22 cellular contexts compared by ENCODE assay signal in the genomic region with DNA sequence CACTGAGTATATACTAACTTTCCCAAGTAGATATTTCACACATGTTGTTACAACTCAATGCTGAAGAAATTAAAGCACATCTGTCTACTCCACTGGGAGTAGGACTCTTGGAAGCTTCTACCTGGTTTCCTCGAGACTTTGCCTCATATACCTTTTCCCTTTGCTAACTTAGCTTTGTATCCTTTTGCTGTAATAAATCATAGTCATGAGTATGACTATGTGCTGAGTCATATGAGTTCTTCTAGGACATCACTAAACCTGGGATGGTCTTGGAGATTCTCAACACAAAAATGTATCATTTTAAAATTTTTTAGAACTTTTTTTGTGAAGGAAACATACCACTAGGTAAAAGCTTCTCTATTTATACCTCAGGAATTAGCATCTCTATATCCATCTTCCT. TPM values are rescaled to one million over a fixed set of nuclear protein-coding genes. Genes with fewer than 3 reads are reported as not detected.
DNase-seq lines count a peak whose midpoint lies in the region; ATAC-seq, FAIRE-seq and TF ChIP-seq lines count a peak whose summit lies in the region.
"Had no signal": no experiment of that assay in that cellular context is flagged by ENCODE, and none has a peak within 500 bp of the region (broad histone marks: within the 10 kb centered on the region; RNA-seq: fewer than 3 reads in every experiment).

No MANE protein-coding gene starts in this region.

- ATAC-seq in T-helper 17 cell, result no peak
- ATAC-seq in GM18498 (IDR thresholded peaks at IDR 0.05; ENCODE audit: unreplicated experiment), result no peak
- no peak for ATAC-seq in naive thymus-derived CD4-positive, alpha-beta T cell
- ATAC-seq: gastroesophageal sphincter had no signal

- peaks cover 0 to 2% (median 0%) of the 10 kb centered on the region in 11 donors for H3K9me3 Mint-ChIP-seq in naive thymus-derived CD4-positive, alpha-beta T cell
- H3K9me3 Mint-ChIP-seq: activated CD4-positive, alpha-beta memory T cell treated with anti-CD3 and anti-CD28 coated beads for 36 hours had no signal

- TF ChIP-seq CTCF in fibroblast of the aortic adventitia (IDR thresholded peaks at IDR 0.05; ENCODE audit: insufficient read depth, low read length) (no peak), GM13977 (IDR thresholded peaks at IDR 0.05; ENCODE audit: extremely low read depth, insufficient read depth, missing control alignments) (no peak)

- DNase-seq in HTR-8/SVneo (ENCODE audit: insufficient read length, low spot score) (no peak), T-helper 17 cell (no peak), fibroblast of the aortic adventitia (ENCODE audit: low read depth) (peak; percentile 2), posterior vena cava (ENCODE audit: low spot score) (no peak), GM13977 (ENCODE audit: low spot score) (no peak)
- no peak for DNase-seq in naive thymus-derived CD4-positive, alpha-beta T cell
- DNase-seq: activated CD4-positive, alpha-beta memory T cell treated with anti-CD3 and anti-CD28 coated beads for 36 hours; activated gamma-delta T cell; activated T-cell treated with anti-CD3 and anti-CD28 coated beads for 4 hours; dermis blood vessel endothelial cell; Karpas-422; NCI-H1092 treated with DMSO at 0.1 percent for 48 hours; NCI-H2081 treated with DMSO at 0.1 percent for 48 hours; NCI-H526; occipital lobe; SIG-M5; T-helper 2 cell had no signal

- no peaks in the 10 kb centered on the region for H3K79me2 ChIP-seq in ACC112 (ENCODE audit: control insufficient read depth, insufficient read depth, low read length, unreplicated experiment)

- H3K4me3 ChIP-seq in ACC112 (ENCODE audit: low read depth, low read length), result no peak overlapping the region; the same call in 1 of the 2 replicates
- no peak overlapping the region for H3K4me3 ChIP-seq in fibroblast of the aortic adventitia (ENCODE audit: low read depth, low read length)
- H3K4me3 ChIP-seq in naive thymus-derived CD4-positive, alpha-beta T cell (ENCODE audit: low read length), result no peak overlapping the region
- H3K4me3 ChIP-seq: BLaER1 treated with 17β-estradiol and CSF1 and Interleukin-3, amounts not matched to agents 10 nM and 100 nM; cardiac muscle cell; gastroesophageal sphincter had no signal

- peaks cover 7% of the 10 kb centered on the region; the same call in 1 of the 2 replicates for H3K36me3 ChIP-seq in ACC112 (ENCODE audit: insufficient read depth, low read length)
- H3K36me3 ChIP-seq in naive thymus-derived CD4-positive, alpha-beta T cell (ENCODE audit: control insufficient read depth in 2 of 3, insufficient read depth in 3 of 3, low read length in 3 of 3), result peaks cover 0 to 23% (median 0%) of the 10 kb centered on the region in 3 experiments
- H3K36me3 ChIP-seq: cardiac muscle cell had no signal

- in situ Hi-C loops in GM13977 (cut with MboI; ENCODE audit: low pct_unique_long_range_greater_than_20kb, low sequenced_read_pairs, unreplicated experiment), result no loop called here

- peak overlapping the region; percentile 6 for H3K27ac Mint-ChIP-seq in T-helper 17 cell
- no peak overlapping the region for H3K27ac Mint-ChIP-seq in naive thymus-derived CD4-positive, alpha-beta T cell
- H3K27ac Mint-ChIP-seq: activated CD4-positive, alpha-beta memory T cell treated with anti-CD3 and anti-CD28 coated beads for 36 hours had no signal

- intact Hi-C loops in posterior vena cava (cut with DNase I), result no loop called here
- intact Hi-C loops in naive thymus-derived CD4-positive, alpha-beta T cell (cut with micrococcal nuclease), result no loop called here

- no peaks in the 10 kb centered on the region for H3K27me3 ChIP-seq in ACC112 (ENCODE audit: insufficient read depth, low read length)
- H3K27me3 ChIP-seq in naive thymus-derived CD4-positive, alpha-beta T cell (ENCODE audit: control insufficient read depth in 2 of 2, insufficient read depth in 2 of 2, low read length in 2 of 2), result no peaks in the 10 kb centered on the region
- H3K27me3 ChIP-seq: BLaER1 treated with 17β-estradiol and CSF1 and Interleukin-3, amounts not matched to agents 10 nM and 100 nM; cardiac muscle cell; gastroesophageal sphincter had no signal

- no peak overlapping the region for H3K4me3 Mint-ChIP-seq in T-helper 17 cell
- H3K4me3 Mint-ChIP-seq in naive thymus-derived CD4-positive, alpha-beta T cell, result no peak overlapping the region
- H3K4me3 Mint-ChIP-seq: activated CD4-positive, alpha-beta memory T cell treated with anti-CD3 and anti-CD28 coated beads for 36 hours had no signal

- H3K27me3 Mint-ChIP-seq in T-helper 17 cell, result no peaks in the 10 kb centered on the region
- no peaks in the 10 kb centered on the region for H3K27me3 Mint-ChIP-seq in naive thymus-derived CD4-positive, alpha-beta T cell
- H3K27me3 Mint-ChIP-seq: activated CD4-positive, alpha-beta memory T cell treated with anti-CD3 and anti-CD28 coated beads for 36 hours had no signal

- peaks cover 21% of the 10 kb centered on the region for H3K4me1 ChIP-seq in ACC112 (ENCODE audit: control insufficient read depth, insufficient read depth, low read length, unreplicated experiment)
- H3K4me1 ChIP-seq in naive thymus-derived CD4-positive, alpha-beta T cell (ENCODE audit: control insufficient read depth in 2 of 2, insufficient read depth in 2 of 2, low read length in 2 of 2), result no peaks in the 10 kb centered on the region
- H3K4me1 ChIP-seq: gastroesophageal sphincter had no signal

- H2AFZ ChIP-seq in ACC112 (ENCODE audit: low read length, unreplicated experiment), result no peak overlapping the region

- POLR2A ChIA-PET in naive thymus-derived CD4-positive, alpha-beta T cell (lab: Charles Lee), result no interaction called here

- FAIRE-seq in HTR-8/SVneo (lab: Jason Lieb, UNC), result peak; percentile 26

- H3K36me3 Mint-ChIP-seq in T-helper 17 cell (ENCODE audit: low read depth), result peaks cover 12% of the 10 kb centered on the region
- peaks cover 10 to 62% (median 33%) of the 10 kb centered on the region in 5 donors for H3K36me3 Mint-ChIP-seq in naive thymus-derived CD4-positive, alpha-beta T cell

- CTCF ChIA-PET in naive thymus-derived CD4-positive, alpha-beta T cell (lab: Charles Lee), result no interaction called here

- peak overlapping the region; percentile 43 for H3K27ac ChIP-seq in ACC112 (ENCODE audit: low read depth, low read length)
- H3K27ac ChIP-seq in naive thymus-derived CD4-positive, alpha-beta T cell (ENCODE audit: low read depth, low read length), result no peak overlapping the region
- H3K27ac ChIP-seq: BLaER1 treated with 17β-estradiol and CSF1 and Interleukin-3, amounts not matched to agents 10 nM and 100 nM; cardiac muscle cell; gastroesophageal sphincter had no signal

- no peaks in the 10 kb centered on the region for H3K9me3 ChIP-seq in T-helper 17 cell (ENCODE audit: control insufficient read depth, low read length, poor library complexity, severe bottlenecking)
- no peaks in the 10 kb centered on the region for H3K9me3 ChIP-seq in naive thymus-derived CD4-positive, alpha-beta T cell (ENCODE audit: control insufficient read depth in 2 of 3, low read length in 3 of 3)
- H3K9me3 ChIP-seq: gastroesophageal sphincter had no signal

- H3K4me1 Mint-ChIP-seq in T-helper 17 cell, result no peaks in the 10 kb centered on the region
- no peaks in the 10 kb centered on the region for H3K4me1 Mint-ChIP-seq in naive thymus-derived CD4-positive, alpha-beta T cell

RNA-seq across cellular contexts. Expression of a gene that starts 39.8 kb away (rescaled TPM):
- 10 to 100 TPM; 38.6 to 47.6 TPM for total RNA-seq in T-helper 17 cell
- 7.3 and 28.3 TPM in 2 replicates for total RNA-seq in fibroblast of the aortic adventitia (ENCODE audit: low replicate concordance)
- 10 to 100 TPM; 14.7 to 16.7 TPM for total RNA-seq in posterior vena cava
- total RNA-seq in naive thymus-derived CD4-positive, alpha-beta T cell, result 10 to 100 TPM; 29.6 to 49.9 (median 41.3) TPM
- polyA plus RNA-seq in naive thymus-derived CD4-positive, alpha-beta T cell, result 1 to 10 TPM; 6.0 to 9.6 TPM

RNA-seq across cellular contexts. Expression of a gene that starts 58.5 kb away (rescaled TPM):
- total RNA-seq in T-helper 17 cell (1 to 10 TPM; 1.2 to 2.6 TPM), fibroblast of the aortic adventitia (ENCODE audit: low replicate concordance) (2.8 and 7.5 TPM in 2 replicates), posterior vena cava (10 to 100 TPM; 11.2 to 17.2 TPM)
- 1 to 10 TPM in 3 of 5 experiments, under 1 TPM in 2; 0.80 to 3.9 (median 1.8) TPM for total RNA-seq in naive thymus-derived CD4-positive, alpha-beta T cell
- not detected for polyA plus RNA-seq in naive thymus-derived CD4-positive, alpha-beta T cell
- total RNA-seq: cardiac muscle cell had no signal
- polyA plus RNA-seq: cardiac muscle cell had no signal
